ENCODE assay signal across 8 cellular contexts in the genomic region with DNA sequence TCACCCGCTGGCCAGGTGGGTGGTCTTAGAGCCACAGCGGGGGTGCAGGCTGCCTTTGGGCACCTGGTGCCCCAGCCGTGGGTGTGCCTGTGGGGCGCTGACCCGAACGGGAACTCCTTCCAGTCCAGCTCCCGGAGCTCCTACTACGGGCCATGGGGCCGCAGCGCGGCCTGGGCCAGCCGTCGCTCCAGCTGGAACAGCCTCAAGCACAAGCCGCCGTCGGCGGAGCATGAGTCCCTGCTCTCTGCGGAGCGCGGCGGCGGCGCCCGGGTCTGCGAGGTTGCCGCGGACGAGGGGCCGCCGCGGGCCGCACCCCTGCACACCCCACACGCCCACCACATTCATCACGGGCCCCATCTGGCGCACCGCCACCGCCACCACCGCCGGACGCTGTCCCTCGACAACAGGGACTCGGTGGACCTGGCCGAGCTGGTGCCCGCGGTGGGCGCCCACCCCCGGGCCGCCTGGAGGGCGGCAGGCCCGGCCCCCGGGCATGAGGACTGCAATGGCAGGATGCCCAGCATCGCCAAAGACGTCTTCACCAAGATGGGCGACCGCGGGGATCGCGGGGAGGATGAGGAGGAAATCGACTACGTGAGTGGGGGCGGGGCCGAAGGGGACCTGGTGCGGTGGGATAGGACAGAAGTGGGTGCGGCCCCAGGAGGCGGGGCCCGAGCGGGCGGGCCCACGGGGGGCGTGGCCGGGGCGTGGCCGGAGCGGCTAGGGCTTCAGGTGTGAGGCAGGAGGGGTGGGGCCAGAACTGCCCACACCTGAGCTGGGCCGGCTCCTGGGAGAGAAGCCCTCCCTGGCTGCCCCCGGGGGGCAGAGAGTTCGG.
DNase-seq lines count a peak whose midpoint lies in the region; ATAC-seq lines count a peak whose summit lies in the region.

No MANE protein-coding gene starts in this region.

- no peaks in the 10 kb centered on the region for H3K36me3 ChIP-seq in iPS-20b (ENCODE audit: insufficient read depth, low read depth, low read length)

- H3K27me3 ChIP-seq in iPS-20b (ENCODE audit: insufficient read depth, low read length): peaks cover 62% of the 10 kb centered on the region

- no peaks in the 10 kb centered on the region for H3K9me3 ChIP-seq in iPS-20b (ENCODE audit: insufficient read depth, low read depth, low read length)

- no peak for ATAC-seq in GM19023 (IDR thresholded peaks at IDR 0.05; ENCODE audit: unreplicated experiment)
- no peak for ATAC-seq in GM21825 (IDR thresholded peaks at IDR 0.05; ENCODE audit: unreplicated experiment)

- DNase-seq in NCI-H2029 treated with DMSO at 0.1 percent for 48 hours (lab: John Stamatoyannopoulos, UW) (peak; percentile 13), activated T-cell treated with anti-CD3 and anti-CD28 coated beads for 24 hours (ENCODE audit: low read depth) (peak; percentile 62), AG08396 (ENCODE audit: low spot score) (no peak), glomerular visceral epithelial cell (ENCODE audit: extremely low spot score) (no peak)
- DNase-seq in stimulated activated CD8-positive, alpha-beta memory T cell treated with anti-CD3 and anti-CD28 coated beads, Interleukin-2, amount 100 ng/mL, for 48 hours (ENCODE audit: low read depth in 2 of 2): peak; percentile 54 to 74

- peak overlapping the region; percentile 68 for H3K4me3 ChIP-seq in iPS-20b (ENCODE audit: low read length)

- H3K27ac ChIP-seq in iPS-20b (ENCODE audit: low read length): no peak overlapping the region

- H3K4me1 ChIP-seq in iPS-20b (ENCODE audit: insufficient read depth, low read length): peaks cover 6% of the 10 kb centered on the region; the same call in 1 of the 2 replicates

- no peak overlapping the region; the same call in 1 of the 2 replicates for H3K9ac ChIP-seq in iPS-20b (ENCODE audit: low read depth, low read length)

Comparison
In these comparisons a context has a peak if more than half of its experiments do, and no peak if none do; other contexts are left out.
1. DNase-seq: peak in NCI-H2029 treated with DMSO at 0.1 percent for 48 hours (single experiment), activated T-cell treated with anti-CD3 and anti-CD28 coated beads for 24 hours (single experiment) and stimulated activated CD8-positive, alpha-beta memory T cell treated with anti-CD3 and anti-CD28 coated beads, Interleukin-2, amount 100 ng/mL, for 48 hours (2 of 2); none in AG08396 (single experiment) and glomerular visceral epithelial cell (single experiment).